In genomic region chr1:37177230-37177864, GRCh38 we compare ENCODE assay signal across 1 cellular context.
A peak's percentile ranks its signal among the peaks of the same experiment; 100 is the strongest.
TF ChIP-seq lines count a peak whose summit lies in the region.

No MANE protein-coding gene starts in this region.

TF ChIP-seq in H1, 55 proteins besides CTCF, POLR2A, EP300 and RAD21 (continued from another document):
- TF ChIP-seq ZNF274 (IDR thresholded peaks at IDR 0.05; ENCODE audit: borderline replicate concordance, extremely low read depth, low read length) (no peak), TAF7 (optimal IDR thresholded peaks at IDR 0.05; ENCODE audit: borderline replicate concordance, low read depth, low read length) (no peak), SUZ12 (IDR thresholded peaks at IDR 0.05; ENCODE audit: low read length) (no peak), ATF2 (IDR thresholded peaks at IDR 0.05; ENCODE audit: low read length) (no peak), CBX8 (IDR thresholded peaks at IDR 0.05; ENCODE audit: borderline replicate concordance, low read depth, low read length) (no peak), SP4 (IDR thresholded peaks at IDR 0.05; ENCODE audit: low read length) (no peak), HDAC2 (IDR thresholded peaks at IDR 0.05; ENCODE audit: borderline replicate concordance in 1 of 2, low read depth in 2 of 2, low read length in 2 of 2) (peak in 1 of 2 experiments; percentile 67; a peak in 1 of 4 replicates), GABPA (IDR thresholded peaks at IDR 0.05; ENCODE audit: borderline replicate concordance, insufficient read depth, low read length) (no peak; the same call in 1 of the 2 replicates), SRF (IDR thresholded peaks at IDR 0.05; ENCODE audit: low read depth, low read length) (no peak), BCL11A (IDR thresholded peaks at IDR 0.05; ENCODE audit: low read depth in 2 of 2, low read length in 2 of 2) (no peak), JUND (IDR thresholded peaks at IDR 0.05; ENCODE audit: low read length) (no peak), JUN (IDR thresholded peaks at IDR 0.05; ENCODE audit: low read depth, low read length) (no peak), ATF3 (IDR thresholded peaks at IDR 0.05; ENCODE audit: insufficient read depth, low read depth, low read length) (no peak), TAF1 (IDR thresholded peaks at IDR 0.05; ENCODE audit: low read depth, low read length) (no peak), KDM1A (IDR thresholded peaks at IDR 0.05; ENCODE audit: borderline replicate concordance, low read length) (peak; percentile 88), KDM5A (IDR thresholded peaks at IDR 0.05; ENCODE audit: low read length) (no peak), NANOG (IDR thresholded peaks at IDR 0.05; ENCODE audit: insufficient read depth, low read depth, low read length, poor library complexity, severe bottlenecking) (no peak)
